ENCODE assay signal across 10 cellular contexts in the genomic region with DNA sequence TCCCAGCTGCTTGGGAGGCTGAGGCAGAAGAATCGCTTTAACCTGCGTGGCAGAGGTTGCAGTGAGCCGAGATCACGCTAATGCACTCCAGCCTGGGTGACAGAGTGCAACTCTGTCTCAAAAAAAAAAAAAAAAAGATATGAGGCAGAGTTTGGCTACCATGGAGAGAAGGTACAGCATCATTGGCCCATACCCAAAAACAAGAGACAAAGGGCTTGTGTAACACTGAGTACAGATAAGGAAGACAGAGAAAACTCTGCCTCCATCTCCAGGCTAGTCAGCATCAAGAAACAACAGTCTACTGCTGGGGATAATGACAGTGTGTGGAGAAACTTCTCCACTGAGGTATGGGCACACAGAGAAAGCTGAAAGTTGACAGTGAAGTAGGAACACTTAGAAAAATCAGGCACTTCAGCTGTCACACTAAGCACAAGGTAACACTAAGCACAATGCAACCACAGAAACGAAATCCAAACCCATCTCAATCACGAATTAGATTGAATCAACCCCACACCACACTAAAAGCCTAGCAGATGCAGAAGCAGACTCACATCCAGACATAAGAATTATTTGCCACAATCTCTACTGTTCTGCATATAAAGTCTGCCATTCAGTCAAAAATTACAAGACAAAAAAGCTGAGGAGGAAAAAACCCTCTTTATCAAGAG. TPM values are rescaled to one million over a fixed set of nuclear protein-coding genes. Genes with fewer than 3 reads are reported as not detected.
DNase-seq lines count a peak whose midpoint lies in the region; ATAC-seq and TF ChIP-seq lines count a peak whose summit lies in the region.
"Had no signal": no experiment of that assay in that cellular context is flagged by ENCODE, and none has a peak within 500 bp of the region (broad histone marks: within the 10 kb centered on the region; RNA-seq: fewer than 3 reads in every experiment).

No MANE protein-coding gene starts in this region.

- H3K79me1 ChIP-seq in H9 (ENCODE audit: insufficient read depth, low read depth, low read length, poor library complexity, severe bottlenecking): peaks cover 5% of the 10 kb centered on the region

- intact Hi-C loops in CD14-positive monocyte (cut with micrococcal nuclease) (no loop called here), aorta (cut with DNase I) (no loop called here)

- H3K27ac Mint-ChIP-seq in CD14-positive monocyte: peak overlapping the region in 5 of 7 donors; percentile 29 to 58 (median 36)
- H3K27ac Mint-ChIP-seq in H9: peak overlapping the region in 2 of 3 experiments; percentile 3 to 80; a peak in 3 of 7 replicates
- no peak overlapping the region for H3K27ac Mint-ChIP-seq in memory B cell
- H3K27ac Mint-ChIP-seq: T-helper 2 cell treated with Interferon-gamma antibody and Interleukin-4, amounts not matched to agents 5 μg/mL and 100 μg/mL, for 36 hours had no signal

- DNase-seq in CD14-positive monocyte (ENCODE audit: low spot score): no peak
- no peak for DNase-seq in H9
- DNase-seq in dermis blood vessel endothelial cell: peak; percentile 25
- DNase-seq in memory B cell (ENCODE audit: low spot score in 2 of 2): no peak
- no peak for DNase-seq in aorta
- no peak for DNase-seq in UCSD-AML1 (lab: John Stamatoyannopoulos, UW; ENCODE audit: unreplicated experiment)
- DNase-seq in germinal center (ENCODE audit: low spot score): no peak

- no peak overlapping the region for H3K4me2 ChIP-seq in H9 (ENCODE audit: insufficient read depth, insufficient read length, low read length)

- H3K4me1 ChIP-seq in H9 (ENCODE audit: insufficient read depth, low read length): no peaks in the 10 kb centered on the region
- H3K4me1 ChIP-seq in aorta (ENCODE audit: control insufficient read depth in 1 of 2, insufficient read depth in 2 of 2, low read length in 2 of 2): peaks cover 2% of the 10 kb centered on the region in 2 donors

- no peaks in the 10 kb centered on the region for H3K27me3 Mint-ChIP-seq in CD14-positive monocyte (ENCODE audit: low read depth in 3 of 3)
- H3K27me3 Mint-ChIP-seq in H9 (ENCODE audit: low read depth): no peaks in the 10 kb centered on the region
- H3K27me3 Mint-ChIP-seq in memory B cell: no peaks in the 10 kb centered on the region
- H3K27me3 Mint-ChIP-seq: IgD-negative memory B cell had no signal

- H4K8ac ChIP-seq in H9 (replicated peaks; ENCODE audit: insufficient read length, low read depth, low read length): no peak overlapping the region

- no peak overlapping the region for H2AK5ac ChIP-seq in H9 (ENCODE audit: insufficient read length, low read length)

- H3K14ac ChIP-seq in H9 (ENCODE audit: insufficient read depth, low read length): no peak overlapping the region

- no peak overlapping the region for H3K4me3 Mint-ChIP-seq in CD14-positive monocyte
- H3K4me3 Mint-ChIP-seq in H9: no peak overlapping the region
- H3K4me3 Mint-ChIP-seq in memory B cell: peak overlapping the region; percentile 21
- H3K4me3 Mint-ChIP-seq: T-helper 2 cell treated with Interferon-gamma antibody and Interleukin-4, amounts not matched to agents 5 μg/mL and 100 μg/mL, for 36 hours had no signal

- H3K18ac ChIP-seq in H9 (ENCODE audit: insufficient read length, low read depth, low read length): no peak overlapping the region

- peaks cover 12 to 23% of the 10 kb centered on the region in 2 donors for H3K36me3 Mint-ChIP-seq in CD14-positive monocyte
- H3K36me3 Mint-ChIP-seq in H9 (ENCODE audit: insufficient read depth in 1 of 3, low read depth in 3 of 3): peaks cover 0 to 4% (median 4%) of the 10 kb centered on the region in 3 experiments; a peak in 6 of 7 replicates
- H3K36me3 Mint-ChIP-seq in memory B cell: peaks cover 20% of the 10 kb centered on the region

- H2BK120ac ChIP-seq in H9 (ENCODE audit: low read depth, low read length, poor library complexity, severe bottlenecking): no peak overlapping the region

- H3K27me3 ChIP-seq in H9 (ENCODE audit: insufficient read depth, low read length) (no peaks in the 10 kb centered on the region), aorta (ENCODE audit: control insufficient read depth in 1 of 2, insufficient read depth in 2 of 2, low read length in 1 of 2) (no peaks in the 10 kb centered on the region)

- H2BK5ac ChIP-seq in H9 (ENCODE audit: insufficient read length, low read length): no peak overlapping the region

- ATAC-seq in memory B cell (ENCODE audit: low read depth) (no peak), aorta (ENCODE audit: low FRiP score) (no peak), GM18861 (IDR thresholded peaks at IDR 0.05; ENCODE audit: unreplicated experiment) (no peak)

- H3K9ac ChIP-seq in H9 (ENCODE audit: extremely low read depth, insufficient read length, low read length): no peak overlapping the region

- no peak overlapping the region for H2BK15ac ChIP-seq in H9 (ENCODE audit: low read depth, low read length)

- no peak overlapping the region for H2BK20ac ChIP-seq in H9 (ENCODE audit: low read depth, low read length, poor library complexity, severe bottlenecking)

- no peak overlapping the region for H2AFZ ChIP-seq in H9 (ENCODE audit: low read length)

- no CpG with 5 or more reads among the region's 6 CpGs for WGBS in H9 (ENCODE audit: extremely low coverage, insufficient read length, low lambda C conversion rate)
- 73 to 79% methylated on average over 6 of the region's 6 CpGs for WGBS in aorta, 2 donors

- H3K23me2 ChIP-seq in H9 (ENCODE audit: insufficient read length, low read depth, low read length, poor library complexity, severe bottlenecking): no peaks in the 10 kb centered on the region

- no peak overlapping the region for H3K56ac ChIP-seq in H9 (ENCODE audit: insufficient read length, low read depth, low read length)

- peaks cover 56% of the 10 kb centered on the region for H3K4me1 Mint-ChIP-seq in CD14-positive monocyte
- peaks cover 18% of the 10 kb centered on the region in 2 experiments for H3K4me1 Mint-ChIP-seq in H9
- peaks cover 30% of the 10 kb centered on the region for H3K4me1 Mint-ChIP-seq in memory B cell

- H4K20me1 ChIP-seq in H9 (ENCODE audit: control insufficient read depth, insufficient read depth, insufficient read length): no peaks in the 10 kb centered on the region

- H3K27ac ChIP-seq in H9 (ENCODE audit: insufficient read length, low read depth, low read length) (no peak overlapping the region), aorta (ENCODE audit: low read depth in 1 of 2, low read length in 2 of 2) (no peak overlapping the region)

- no peak overlapping the region for H3K4ac ChIP-seq in H9 (ENCODE audit: low read depth, low read length)

- H3K4me3 ChIP-seq in aorta (ENCODE audit: low read length in 2 of 2): no peak overlapping the region

- H2BK12ac ChIP-seq in H9 (ENCODE audit: insufficient read length, low read depth, low read length): no peak overlapping the region

- no peak overlapping the region for H3K23ac ChIP-seq in H9 (ENCODE audit: insufficient read length, low read depth, low read length)

- no peak overlapping the region for H4K5ac ChIP-seq in H9 (ENCODE audit: insufficient read length, low read depth, low read length)

- peaks cover 19% of the 10 kb centered on the region; the same call in 1 of the 2 replicates for H3K79me2 ChIP-seq in H9 (ENCODE audit: insufficient read depth, low read length)

- no peak overlapping the region for H4K91ac ChIP-seq in H9 (ENCODE audit: insufficient read length, low read depth, low read length)

- no peak for TF ChIP-seq CTCF in CD14-positive monocyte (IDR thresholded peaks at IDR 0.05)
- TF ChIP-seq CTCF in H9 (conservative IDR thresholded peaks at IDR 0.05): no peak

- H3K9me3 ChIP-seq in H9 (ENCODE audit: control insufficient read depth, low read depth, low read length): no peaks in the 10 kb centered on the region
- no peaks in the 10 kb centered on the region for H3K9me3 ChIP-seq in aorta (ENCODE audit: control insufficient read depth, low read length)

- H3K36me3 ChIP-seq in aorta (ENCODE audit: control insufficient read depth in 1 of 2, insufficient read depth in 2 of 2, low read length in 1 of 2): no peaks in the 10 kb centered on the region

- H3K9me3 Mint-ChIP-seq in CD14-positive monocyte (no peaks in the 10 kb centered on the region), H9 (no peaks in the 10 kb centered on the region), memory B cell (no peaks in the 10 kb centered on the region)
- H3K9me3 Mint-ChIP-seq: IgD-negative memory B cell; T-helper 2 cell treated with Interferon-gamma antibody and Interleukin-4, amounts not matched to agents 5 μg/mL and 100 μg/mL, for 36 hours had no signal

- H3T11ph ChIP-seq in H9 (ENCODE audit: low read length): no peak overlapping the region

RNA-seq across cellular contexts. Expression of a gene that starts 10.5 kb away (rescaled TPM):
- polyA plus RNA-seq in CD14-positive monocyte: 10 to 100 TPM; 49.7 to 74.1 TPM
- 41.5 and 41.9 TPM in 2 replicates for total RNA-seq in H9 (2021)
- 79.0 and 95.2 TPM in 2 replicates for total RNA-seq in dermis blood vessel endothelial cell
- total RNA-seq in aorta: 100 to 1,000 TPM; 128 to 157 TPM
- 10 to 100 TPM; 65.9 to 74.0 TPM for polyA plus RNA-seq in aorta
